In the genomic region with DNA sequence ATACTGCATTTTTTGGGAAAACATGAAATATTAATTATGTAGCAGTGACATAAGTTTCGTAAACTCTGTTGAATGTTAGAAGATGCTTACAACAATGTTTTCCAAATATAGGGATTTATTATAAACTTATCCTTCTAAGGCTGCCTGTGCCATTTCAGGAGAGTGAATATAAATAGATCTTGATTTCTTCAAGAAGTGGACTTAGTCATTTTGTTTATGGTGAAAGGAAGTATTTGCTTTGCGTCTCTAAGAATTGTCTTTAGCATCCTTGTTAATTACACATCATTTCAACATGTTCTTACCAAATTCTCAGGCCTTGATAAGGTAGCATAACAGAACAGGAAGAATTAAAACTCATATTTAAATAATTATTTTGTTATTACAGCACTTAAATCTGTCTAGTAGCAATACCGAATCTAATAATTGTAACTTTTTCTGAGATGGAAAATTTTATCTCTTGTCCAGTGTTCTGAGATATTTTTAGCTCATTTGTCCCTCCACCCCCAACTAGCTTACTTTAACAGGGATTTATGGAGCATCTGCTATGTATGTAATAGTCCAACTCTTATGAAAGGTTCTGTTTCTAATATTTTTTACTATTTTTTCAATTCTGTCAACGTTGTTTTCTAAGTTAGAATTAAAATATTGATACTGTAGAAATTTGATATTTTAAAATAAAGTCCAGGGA, we compare ENCODE assay signal across 10 cellular contexts.
"Had no signal": no experiment of that assay in that cellular context is flagged by ENCODE, and none has a peak within 500 bp of the region (broad histone marks: within the 10 kb centered on the region; RNA-seq: fewer than 3 reads in every experiment).

No MANE protein-coding gene starts in this region.

- H3K27me3 ChIP-seq: cardiac muscle cell, thyroid gland, vagina had no signal

- H3K36me3 ChIP-seq: cardiac muscle cell, left ventricle myocardium inferior, thyroid gland, vagina had no signal

- H3K4me3 Mint-ChIP-seq: activated CD4-positive, alpha-beta memory T cell treated with anti-CD3 and anti-CD28 coated beads, Interleukin-2, amount 10 ng/mL, durations not matched to agents 7 days and 5 days; memory B cell had no signal

- H3K27ac ChIP-seq: cardiac muscle cell, coronary artery, left ventricle myocardium inferior, thyroid gland, vagina had no signal

- H3K27ac Mint-ChIP-seq: activated CD4-positive, alpha-beta memory T cell treated with anti-CD3 and anti-CD28 coated beads, Interleukin-2, amount 10 ng/mL, durations not matched to agents 7 days and 5 days; memory B cell had no signal

- H3K4me1 Mint-ChIP-seq: memory B cell had no signal

- DNase-seq: activated CD4-positive, alpha-beta memory T cell treated with anti-CD3 and anti-CD28 coated beads, Interleukin-2, amount 10 ng/mL, durations not matched to agents 7 days and 5 days; activated CD8-positive, alpha-beta memory T cell treated with anti-CD3 and anti-CD28 coated beads, Interleukin-2, amount 50 U/mL, for 48 hours; effector CD4-positive, alpha-beta T cell; islet precursor cell; left ventricle myocardium inferior; thyroid gland had no signal

- H3K27me3 Mint-ChIP-seq: activated CD4-positive, alpha-beta memory T cell treated with anti-CD3 and anti-CD28 coated beads, Interleukin-2, amount 10 ng/mL, durations not matched to agents 7 days and 5 days; memory B cell had no signal

- H3K9me3 Mint-ChIP-seq: activated CD4-positive, alpha-beta memory T cell treated with anti-CD3 and anti-CD28 coated beads, Interleukin-2, amount 10 ng/mL, durations not matched to agents 7 days and 5 days; memory B cell had no signal

- H3K4me3 ChIP-seq: cardiac muscle cell, coronary artery, left ventricle myocardium inferior, thyroid gland, vagina had no signal

- H3K9me3 ChIP-seq: left ventricle myocardium inferior, thyroid gland, vagina had no signal
